8 cellular contexts compared by ENCODE assay signal in the genomic region with DNA sequence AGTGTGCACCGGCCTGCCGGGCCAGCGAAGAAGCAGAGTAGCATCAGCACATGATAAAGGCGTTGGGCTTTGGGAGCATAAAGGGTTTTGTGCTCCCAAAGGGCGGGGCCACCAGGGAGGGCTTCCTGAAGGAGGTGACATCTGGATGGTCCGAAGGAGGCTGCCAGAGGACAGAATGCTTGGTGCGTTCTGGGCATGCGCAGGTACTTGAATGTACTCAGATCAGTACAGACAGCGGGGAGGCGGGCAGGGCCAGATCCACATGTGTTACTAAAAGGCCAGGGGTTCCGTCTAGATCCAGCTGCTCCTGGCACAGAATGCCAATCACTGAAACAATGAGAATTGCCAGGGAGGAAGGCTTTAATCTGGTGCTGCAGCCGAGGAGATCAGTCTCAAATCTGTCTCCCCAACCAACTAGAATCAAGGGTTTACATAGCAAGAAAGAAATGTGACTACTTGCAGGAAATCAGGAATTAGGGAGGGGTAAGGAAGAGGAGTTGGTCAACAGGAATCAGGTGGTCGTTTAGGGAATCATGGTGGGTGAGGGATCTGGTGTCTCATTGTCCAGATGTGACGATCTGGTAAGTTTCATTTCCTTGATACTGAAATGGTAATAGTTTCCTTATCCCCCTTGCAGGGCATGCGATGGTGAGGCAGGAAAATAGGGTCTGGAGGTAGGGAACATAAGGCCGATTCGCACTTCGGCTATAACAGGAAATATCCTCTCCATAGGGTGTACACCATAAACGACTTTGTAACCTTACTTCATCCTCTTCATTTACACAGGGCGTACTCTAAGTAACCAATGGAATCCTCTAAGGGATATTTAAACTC. TPM values are rescaled to one million over a fixed set of nuclear protein-coding genes. Genes with fewer than 3 reads are reported as not detected.
A peak's percentile ranks its signal among the peaks of the same experiment; 100 is the strongest.
DNase-seq lines count a peak whose midpoint lies in the region; ATAC-seq and TF ChIP-seq lines count a peak whose summit lies in the region.

A gene with protein sequence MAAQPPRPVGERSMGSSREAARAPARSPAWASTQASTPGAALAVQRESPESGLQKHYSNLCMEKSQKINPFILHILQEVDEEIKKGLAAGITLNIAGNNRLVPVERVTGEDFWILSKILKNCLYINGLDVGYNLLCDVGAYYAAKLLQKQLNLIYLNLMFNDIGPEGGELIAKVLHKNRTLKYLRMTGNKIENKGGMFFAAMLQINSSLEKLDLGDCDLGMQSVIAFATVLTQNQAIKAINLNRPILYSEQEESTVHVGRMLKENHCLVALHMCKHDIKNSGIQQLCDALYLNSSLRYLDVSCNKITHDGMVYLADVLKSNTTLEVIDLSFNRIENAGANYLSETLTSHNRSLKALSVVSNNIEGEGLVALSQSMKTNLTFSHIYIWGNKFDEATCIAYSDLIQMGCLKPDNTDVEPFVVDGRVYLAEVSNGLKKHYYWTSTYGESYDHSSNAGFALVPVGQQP (minus strand): TSS at position 61 of the 834 bp plus-strand sequence. CDS start 356 bp downstream, outside the sequence.
A gene (plus strand): TSS at position 27 of the 834 bp plus-strand sequence. CDS start 9,052 bp downstream, outside the sequence.

- no peak for TF ChIP-seq CTCF in AG04449 (IDR thresholded peaks at IDR 0.05; ENCODE audit: insufficient read depth, low read length, missing control alignments)

- POLR2A ChIA-PET in AG04449 (lab: Yijun Ruan, JAX), result interaction anchor here (1.9 kb wide), 1 partner anchor 154 kb away, joined by 5 read pairs; a partner anchor contains a TSS

- CTCF ChIA-PET in AG04449 (lab: Yijun Ruan, JAX), result no interaction called here

- H3K4me1 ChIP-seq in esophagus (ENCODE audit: control insufficient read depth in 2 of 2, insufficient read depth in 2 of 2, low read length in 1 of 2) (peaks cover 0 to 5% of the 10 kb centered on the region in 2 donors), mucosa of stomach (ENCODE audit: control insufficient read depth, insufficient read depth, low read length) (peaks cover 18% of the 10 kb centered on the region)

- H3K9me3 ChIP-seq in esophagus (ENCODE audit: control insufficient read depth in 2 of 2, insufficient read depth in 1 of 2, low read depth in 1 of 2, low read length in 1 of 2) (no peaks in the 10 kb centered on the region), mucosa of stomach (ENCODE audit: control insufficient read depth, low read length) (no peaks in the 10 kb centered on the region)

- no peak for DNase-seq in AG04449 (ENCODE audit: low read depth, low spot score)
- DNase-seq in NCI-H748 (lab: John Stamatoyannopoulos, UW; ENCODE audit: unreplicated experiment), result peak; percentile 91
- peak; percentile 50 to 56 (median 54) for DNase-seq in activated CD8-positive, alpha-beta memory T cell treated with anti-CD3 and anti-CD28 coated beads for 48 hours (ENCODE audit: low read depth in 2 of 3, low spot score in 2 of 3)
- DNase-seq in stimulated activated CD8-positive, alpha-beta memory T cell treated with anti-CD3 and anti-CD28 coated beads, Interleukin-7, amount 100 ng/mL, for 24 hours (ENCODE audit: low read depth), result peak; percentile 52

- peak within 1 kb of the TSS; percentile 22 to 42 for H3K27ac ChIP-seq in esophagus (ENCODE audit: low read depth in 2 of 2, low read length in 1 of 2)

- H3K27me3 ChIP-seq in esophagus (ENCODE audit: control insufficient read depth in 1 of 2, insufficient read depth in 2 of 2, low read length in 2 of 2) (peaks cover 0 to 2% of the 10 kb centered on the region in 2 donors), mucosa of stomach (ENCODE audit: control insufficient read depth, insufficient read depth, low read length) (no peaks in the 10 kb centered on the region)

- H3K9ac ChIP-seq in mucosa of stomach (ENCODE audit: low read length), result peak within 1 kb of the TSS; percentile 52

- no peaks in the 10 kb centered on the region for H3K36me3 ChIP-seq in esophagus (ENCODE audit: control insufficient read depth in 2 of 2, insufficient read depth in 2 of 2, low read length in 1 of 2)
- H3K36me3 ChIP-seq in mucosa of stomach (ENCODE audit: control insufficient read depth, insufficient read depth, low read length), result no peaks in the 10 kb centered on the region

- H3K4me3 ChIP-seq in AG04449 (ENCODE audit: low read depth, low read length), result peak within 1 kb of the TSS; percentile 57
- peak within 1 kb of the TSS; percentile 51 to 58 for H3K4me3 ChIP-seq in esophagus (ENCODE audit: low read depth in 1 of 2, low read length in 2 of 2)
- peak within 1 kb of the TSS; percentile 73 for H3K4me3 ChIP-seq in mucosa of stomach (ENCODE audit: low read length)

- ATAC-seq in GM18909 (IDR thresholded peaks at IDR 0.05; ENCODE audit: poor library complexity, unreplicated experiment), result peak; percentile 54
- peak; percentile 51 for ATAC-seq in HG03342 (IDR thresholded peaks at IDR 0.05; ENCODE audit: unreplicated experiment)

- 30 to 41% methylated on average over 20 of the region's 20 CpGs for WGBS in esophagus, 2 donors

RNA-seq across cellular contexts. Expression of the first gene that starts in this region (rescaled TPM):
- under 1 TPM; 0.20 to 0.27 TPM for polyA plus RNA-seq in esophagus

RNA-seq across cellular contexts. Expression of the second gene that starts in this region (rescaled TPM):
- not detected for polyA plus RNA-seq in esophagus
